In genomic region chr3:66565301-66565700, GRCh38 we compare ENCODE assay signal across 25 cellular contexts.
"Had no signal": no experiment of that assay in that cellular context is flagged by ENCODE, and none has a peak within 500 bp of the region (broad histone marks: within the 10 kb centered on the region; RNA-seq: fewer than 3 reads in every experiment).

No MANE protein-coding gene starts in this region.

- ATAC-seq: gastroesophageal sphincter, natural killer cell, psoas muscle, right cardiac atrium had no signal

- H3K27ac Mint-ChIP-seq: activated naive CD4-positive, alpha-beta T cell treated with anti-CD3 and anti-CD28 coated beads for 36 hours; activated naive CD8-positive, alpha-beta T cell treated with anti-CD3 and anti-CD28 coated beads for 36 hours; natural killer cell; neural progenitor cell had no signal

- H3K27me3 Mint-ChIP-seq: activated naive CD8-positive, alpha-beta T cell treated with anti-CD3 and anti-CD28 coated beads for 36 hours had no signal

- H3K36me3 ChIP-seq: gastroesophageal sphincter, left ventricle myocardium inferior, neural progenitor cell, tibial nerve had no signal

- H3K4me1 ChIP-seq: left ventricle myocardium inferior, parathyroid adenoma, psoas muscle, tibial nerve had no signal

- H3K9me3 ChIP-seq: gastroesophageal sphincter, left ventricle myocardium inferior, psoas muscle, tibial nerve had no signal

- H3K4me3 ChIP-seq: gastroesophageal sphincter, left ventricle myocardium inferior, lung, neural progenitor cell, psoas muscle, tibial nerve had no signal

- H3K27me3 ChIP-seq: gastroesophageal sphincter, neural progenitor cell, tibial nerve had no signal

- H3K9ac ChIP-seq: neural progenitor cell, parathyroid adenoma had no signal

- H3K27ac ChIP-seq: gastroesophageal sphincter, left ventricle myocardium inferior, neural progenitor cell, parathyroid adenoma, psoas muscle, tibial nerve, VCaP had no signal

- DNase-seq: activated CD4-positive, alpha-beta T cell treated with anti-CD3 and anti-CD28 coated beads for 4 hours; activated CD4-positive, alpha-beta T cell treated with anti-CD3 and anti-CD28 coated beads, Interleukin-2, amount 50 U/mL, for 4 hours; activated CD8-positive, alpha-beta memory T cell treated with anti-CD3 and anti-CD28 coated beads for 24 hours; activated effector memory CD4-positive, alpha-beta T cell treated with anti-CD3 and anti-CD28 coated beads, Interleukin-2, amount 50 U/mL, for 16 hours; activated naive CD4-positive, alpha-beta T cell treated with anti-CD3 and anti-CD28 coated beads for 36 hours; activated naive CD8-positive, alpha-beta T cell treated with anti-CD3 and anti-CD28 coated beads for 36 hours; amniotic stem cell; dermis blood vessel endothelial cell; effector CD8-positive, alpha-beta T cell; hippocampal formation; left ventricle myocardium inferior; mesendoderm; natural killer cell; occipital lobe; psoas muscle; right cardiac atrium; stimulated activated CD4-positive, alpha-beta T cell treated with anti-CD3 and anti-CD28 coated beads, Interleukin-2, amount 100 ng/mL, for 48 hours; stimulated activated naive CD4-positive, alpha-beta T cell treated with Interleukin-2 at 50 U/mL for 16 hours had no signal

- H3K4me1 Mint-ChIP-seq: activated naive CD8-positive, alpha-beta T cell treated with anti-CD3 and anti-CD28 coated beads for 36 hours; central memory CD8-positive, alpha-beta T cell; natural killer cell had no signal

- H3K4me3 Mint-ChIP-seq: activated naive CD4-positive, alpha-beta T cell treated with anti-CD3 and anti-CD28 coated beads for 36 hours; activated naive CD8-positive, alpha-beta T cell treated with anti-CD3 and anti-CD28 coated beads for 36 hours; central memory CD8-positive, alpha-beta T cell; natural killer cell; neural progenitor cell had no signal

- H3K36me3 Mint-ChIP-seq: activated naive CD8-positive, alpha-beta T cell treated with anti-CD3 and anti-CD28 coated beads for 36 hours; natural killer cell had no signal

- H3K9me3 Mint-ChIP-seq: central memory CD8-positive, alpha-beta T cell; natural killer cell had no signal
